Comparison of ENCODE assay signal across 28 cellular contexts in genomic region chr3:129077222-129077621, GRCh38. TPM values are rescaled to one million over a fixed set of nuclear protein-coding genes. Genes with fewer than 3 reads are reported as not detected.
DNase-seq lines count a peak whose midpoint lies in the region; ATAC-seq, FAIRE-seq and TF ChIP-seq lines count a peak whose summit lies in the region.
"Had no signal": no experiment of that assay in that cellular context is flagged by ENCODE, and none has a peak within 500 bp of the region (broad histone marks: within the 10 kb centered on the region; RNA-seq: fewer than 3 reads in every experiment).

No MANE protein-coding gene starts in this region.

- H3K36me3 Mint-ChIP-seq in osteocyte (ENCODE audit: unreplicated experiment) (no peaks in the 10 kb centered on the region), T-helper 17 cell (ENCODE audit: low read depth) (no peaks in the 10 kb centered on the region)
- H3K36me3 Mint-ChIP-seq in activated T-cell treated with anti-CD3 and anti-CD28 coated beads, Interleukin-2, amount 50 U/mL, for 24 hours (ENCODE audit: low read depth), result no peaks in the 10 kb centered on the region
- H3K36me3 Mint-ChIP-seq: activated naive CD4-positive, alpha-beta T cell treated with anti-CD3 and anti-CD28 coated beads, Interleukin-2, amount 50 U/mL, for 72 hours; CD4-positive, alpha-beta memory T cell; naive thymus-derived CD8-positive, alpha-beta T cell had no signal

- H3K9me3 ChIP-seq in K562 (replicated peaks; ENCODE audit: control insufficient read depth, insufficient read depth, low read depth, low read length) (no peaks in the 10 kb centered on the region), osteoblast (ENCODE audit: low read depth, low read length) (no peaks in the 10 kb centered on the region), T-helper 17 cell (ENCODE audit: control insufficient read depth, low read length, poor library complexity, severe bottlenecking) (no peaks in the 10 kb centered on the region)
- H3K9me3 ChIP-seq: sigmoid colon, SK-N-SH, testis had no signal

- no peaks in the 10 kb centered on the region for H3K9me3 Mint-ChIP-seq in osteocyte (ENCODE audit: unreplicated experiment)
- no peaks in the 10 kb centered on the region for H3K9me3 Mint-ChIP-seq in activated T-cell treated with anti-CD3 and anti-CD28 coated beads, Interleukin-2, amount 50 U/mL, for 24 hours
- H3K9me3 Mint-ChIP-seq: activated naive CD4-positive, alpha-beta T cell treated with anti-CD3 and anti-CD28 coated beads, Interleukin-2, amount 50 U/mL, for 72 hours; GM23338; naive thymus-derived CD8-positive, alpha-beta T cell had no signal

- no peaks in the 10 kb centered on the region for H3K79me2 ChIP-seq in K562 (ENCODE audit: control insufficient read depth, insufficient read depth, low read length)
- no peaks in the 10 kb centered on the region for H3K79me2 ChIP-seq in osteoblast (ENCODE audit: insufficient read depth, low read length)

- TF ChIP-seq EP300 in K562 (IDR thresholded peaks at IDR 0.05; ENCODE audit: low read length), result no peak

- H3K4me1 ChIP-seq in K562 (replicated peaks in 1 of 2; ENCODE audit: control insufficient read depth in 2 of 2, insufficient read depth in 2 of 2, low read length in 2 of 2), result peaks cover 0 to 6% of the 10 kb centered on the region in 2 experiments; a peak in 3 of 5 replicates
- peaks cover 7% of the 10 kb centered on the region for H3K4me1 ChIP-seq in osteoblast (ENCODE audit: insufficient read depth, low read length)
- H3K4me1 ChIP-seq: testis had no signal

- H3K9ac ChIP-seq in K562 (ENCODE audit: insufficient read depth in 1 of 2, low read depth in 2 of 2, low read length in 2 of 2), result no peak overlapping the region
- H3K9ac ChIP-seq: SK-N-SH had no signal

- H3K27ac ChIP-seq in K562 (ENCODE audit: extremely low read depth, low read depth, low read length) (no peak overlapping the region), osteoblast (ENCODE audit: low read depth, low read length) (no peak overlapping the region)
- H3K27ac ChIP-seq: sigmoid colon, testis had no signal

- TF ChIP-seq CTCF in K562 (IDR thresholded peaks at IDR 0.05 in 2 of 3, conservative IDR thresholded peaks at IDR 0.05 in 1 of 3; ENCODE audit: insufficient read depth in 2 of 3, low read depth in 1 of 3, low read length in 3 of 3) (no peak), foreskin fibroblast (IDR thresholded peaks at IDR 0.05; ENCODE audit: low read depth, low read length) (no peak), osteoblast (IDR thresholded peaks at IDR 0.05; ENCODE audit: extremely low read depth, low read depth, low read length) (no peak), osteocyte (IDR thresholded peaks at IDR 0.05) (no peak)

- peaks cover 2% of the 10 kb centered on the region for H3K4me1 Mint-ChIP-seq in osteocyte (ENCODE audit: unreplicated experiment)
- H3K4me1 Mint-ChIP-seq in T-helper 17 cell, result peaks cover 8% of the 10 kb centered on the region
- H3K4me1 Mint-ChIP-seq in activated T-cell treated with anti-CD3 and anti-CD28 coated beads, Interleukin-2, amount 50 U/mL, for 24 hours (ENCODE audit: low read depth), result peaks cover 7% of the 10 kb centered on the region
- H3K4me1 Mint-ChIP-seq: GM23338 had no signal

- FAIRE-seq in K562 (lab: Jason Lieb, UNC), result no peak
- FAIRE-seq: astrocyte, GM12892, GM19239, RCC 7860 had no signal

- H3K4me3 ChIP-seq in K562, result no peak overlapping the region
- H3K4me3 ChIP-seq in foreskin fibroblast (ENCODE audit: low read depth in 1 of 2, low read length in 2 of 2), result no peak overlapping the region
- no peak overlapping the region for H3K4me3 ChIP-seq in osteoblast (ENCODE audit: insufficient read depth, low read length)
- H3K4me3 ChIP-seq: GM23338, sigmoid colon, testis had no signal

- DNase-seq in EH (ENCODE audit: low read depth) (peak; percentile 43), K562 (ENCODE audit: extremely low read depth in 1 of 4, low spot score in 3 of 4) (no peak), foreskin fibroblast (peak; percentile 7 to 44), osteoblast (ENCODE audit: insufficient read length, low spot score, missing footprints) (peak; percentile 79), osteocyte (ENCODE audit: extremely low spot score, unreplicated experiment) (no peak), T-helper 17 cell (no peak), AG08395 (ENCODE audit: low spot score) (no peak)
- no peak for DNase-seq in activated T-cell treated with anti-CD3 and anti-CD28 coated beads, Interleukin-2, amount 50 U/mL, for 24 hours
- DNase-seq: CD4-positive, alpha-beta memory T cell; DMS53; mesendoderm; naive thymus-derived CD8-positive, alpha-beta T cell; NCI-H1092; NCI-H2029; NK-92 treated with Interleukin-12 subunit alpha and Interleukin-12 subunit beta, amount 100 ng/mL, for 24 hours; sigmoid colon; SK-N-SH; testis had no signal

- H3K4me3 Mint-ChIP-seq in osteocyte (ENCODE audit: unreplicated experiment), result no peak overlapping the region
- no peak overlapping the region for H3K4me3 Mint-ChIP-seq in T-helper 17 cell
- H3K4me3 Mint-ChIP-seq in activated T-cell treated with anti-CD3 and anti-CD28 coated beads, Interleukin-2, amount 50 U/mL, for 24 hours, result no peak overlapping the region
- H3K4me3 Mint-ChIP-seq: CD4-positive, alpha-beta memory T cell; GM23338; naive thymus-derived CD8-positive, alpha-beta T cell had no signal

- H3K36me3 ChIP-seq in K562 (ENCODE audit: control insufficient read depth, insufficient read depth, low read length), result no peaks in the 10 kb centered on the region
- no peaks in the 10 kb centered on the region for H3K36me3 ChIP-seq in osteoblast (ENCODE audit: insufficient read depth, low read length)
- H3K36me3 ChIP-seq: sigmoid colon had no signal

- no peak for TF ChIP-seq RAD21 in K562 (CRISPR knock-in tag; conservative IDR thresholded peaks at IDR 0.05 in 1 of 2, IDR thresholded peaks at IDR 0.05 in 1 of 2)

- intact Hi-C loops in K562 (cut with micrococcal nuclease), result no loop called here

- CTCF ChIA-PET in K562 (lab: Yijun Ruan, JAX; ENCODE audit: low intra/inter-chr PET ratio), result no interaction called here

- H3K27me3 ChIP-seq in K562 (ENCODE audit: control insufficient read depth in 2 of 2, insufficient read depth in 2 of 2, low read length in 2 of 2) (no peaks in the 10 kb centered on the region), osteoblast (ENCODE audit: insufficient read depth, low read length) (no peaks in the 10 kb centered on the region)
- H3K27me3 ChIP-seq: sigmoid colon, testis had no signal

- H3K9me1 ChIP-seq in K562 (ENCODE audit: control insufficient read depth, insufficient read depth, low read length), result no peaks in the 10 kb centered on the region

- H3K4me2 ChIP-seq in K562 (ENCODE audit: insufficient read depth, low read length) (no peak overlapping the region), osteoblast (ENCODE audit: insufficient read depth, low read length) (no peak overlapping the region)
- H3K4me2 ChIP-seq: GM23338, SK-N-SH had no signal

- H3K27me3 Mint-ChIP-seq in osteocyte (ENCODE audit: unreplicated experiment) (peaks cover under 1% of the 10 kb centered on the region), T-helper 17 cell (peaks cover 10% of the 10 kb centered on the region)
- no peaks in the 10 kb centered on the region for H3K27me3 Mint-ChIP-seq in activated T-cell treated with anti-CD3 and anti-CD28 coated beads, Interleukin-2, amount 50 U/mL, for 24 hours
- H3K27me3 Mint-ChIP-seq: CD4-positive, alpha-beta memory T cell; naive thymus-derived CD8-positive, alpha-beta T cell had no signal

- H3K27ac Mint-ChIP-seq in osteocyte (ENCODE audit: unreplicated experiment) (no peak overlapping the region), T-helper 17 cell (no peak overlapping the region)
- H3K27ac Mint-ChIP-seq in activated T-cell treated with anti-CD3 and anti-CD28 coated beads, Interleukin-2, amount 50 U/mL, for 24 hours, result no peak overlapping the region
- H3K27ac Mint-ChIP-seq: activated naive CD4-positive, alpha-beta T cell treated with anti-CD3 and anti-CD28 coated beads, Interleukin-2, amount 50 U/mL, for 72 hours; GM23338; naive thymus-derived CD8-positive, alpha-beta T cell had no signal

- POLR2A ChIA-PET in K562 (lab: Yijun Ruan, JAX), result no interaction called here

- in situ Hi-C loops in K562 (cut with MboI), result no loop called here

- TF ChIP-seq POLR2A in K562 (conservative IDR thresholded peaks at IDR 0.05), result no peak

- H2AFZ ChIP-seq in K562 (ENCODE audit: low read depth, low read length) (no peak overlapping the region), osteoblast (ENCODE audit: low read length) (no peak overlapping the region)
- H2AFZ ChIP-seq: GM23338 had no signal

- ATAC-seq in K562, result no peak
- ATAC-seq in T-helper 17 cell, result no peak
- ATAC-seq: activated naive CD4-positive, alpha-beta T cell treated with anti-CD3 and anti-CD28 coated beads, Interleukin-2, amount 50 U/mL, for 72 hours; GM23338; naive thymus-derived CD8-positive, alpha-beta T cell had no signal

- 38% methylated on average over 7 of the region's 7 CpGs for WGBS in K562 (ENCODE audit: insufficient coverage, low coverage, missing lambda C conversion rate)

- no peaks in the 10 kb centered on the region for H4K20me1 ChIP-seq in K562 (replicated peaks; ENCODE audit: control insufficient read depth, insufficient read depth, low read length)
- H4K20me1 ChIP-seq in osteoblast (ENCODE audit: insufficient read depth, low read length), result no peaks in the 10 kb centered on the region

- no TSS peak for BruUV-seq in K562 (replicated peaks; lab: Mats Ljungman, UMichigan)

RNA-seq across cellular contexts. Expression of gene GP9, which starts 16.6 kb away (rescaled TPM):
- not detected in 2 replicates for total RNA-seq in K562 (2011; cell fraction: chromatin; rRNA removed; ENCODE audit: low replicate concordance)
- not detected in 2 replicates for total RNA-seq in K562 (2011; cell fraction: nucleolus; rRNA removed)
- not detected in 2 replicates for total RNA-seq in K562 (2011; cell fraction: nucleoplasm; rRNA removed)
- total RNA-seq in K562 (2014; rRNA removed) (not detected in 2 replicates), K562 (2014; rRNA removed; fragmentation: Illumina TruSeq; extraction: Trizol) (not detected in 2 replicates), K562 (2015; rRNA removed; fragmentation: Illumina TruSeq; extraction: Trizol) (not detected in 2 replicates), K562 (2021) (not detected in 2 replicates), osteoblast (not detected in 2 replicates), osteocyte (not detected in 2 replicates), T-helper 17 cell (10 to 100 TPM in 1 of 2 donors, 1 to 10 TPM in 1; 3.8 to 68.5 TPM)
- polyA plus RNA-seq in K562 (2011; rRNA removed) (not detected in 2 replicates), K562 (2014; fragmentation: Illumina TruSeq; extraction: Trizol) (not detected in 2 replicates), K562 (2014; fragmentation: Nextera tagmentation; extraction: Ambion mirVana) (not detected), K562 (2014; rRNA removed) (not detected in 2 replicates)
- polyA plus RNA-seq in K562 (2011; cell fraction: cytosol; rRNA removed), result 0.07 TPM in 1 of 2 replicates, not detected in the other
- not detected in 2 replicates for polyA plus RNA-seq in K562 (2011; cell fraction: nucleus; rRNA removed)
- polyA plus RNA-seq in K562 (2012), result not detected in 2 replicates
- polyA minus RNA-seq in K562 (2011; rRNA and poly(A)+ RNA removed), result not detected in 2 replicates
- polyA minus RNA-seq in K562 (2011; cell fraction: cytosol; rRNA and poly(A)+ RNA removed), result not detected in 2 replicates
- not detected in 2 replicates for polyA minus RNA-seq in K562 (2011; cell fraction: nucleus; rRNA and poly(A)+ RNA removed)
- total RNA-seq: activated naive CD4-positive, alpha-beta T cell treated with anti-CD3 and anti-CD28 coated beads, Interleukin-2, amount 50 U/mL, for 72 hours; astrocyte; CD4-positive, alpha-beta memory T cell; cerebellum; GM23338; kidney epithelial cell; LHCN-M2; naive thymus-derived CD8-positive, alpha-beta T cell; NCI-H460; sigmoid colon had no signal
- polyA plus RNA-seq: CD4-positive, alpha-beta memory T cell; GM23338; naive thymus-derived CD8-positive, alpha-beta T cell; SK-N-SH had no signal

RNA-seq across cellular contexts. Expression of gene RAB43, which starts 44.4 kb away (rescaled TPM):
- total RNA-seq in K562 (2011; cell fraction: chromatin; rRNA removed; ENCODE audit: low replicate concordance), result 1.8 and 11.3 TPM in 2 replicates
- 6.7 and 7.5 TPM in 2 replicates for total RNA-seq in K562 (2011; cell fraction: nucleolus; rRNA removed)
- total RNA-seq in K562 (2011; cell fraction: nucleoplasm; rRNA removed), result 4.0 and 6.0 TPM in 2 replicates
- total RNA-seq in K562 (2014; rRNA removed), result 3.2 and 4.1 TPM in 2 replicates
- not detected in 2 replicates for total RNA-seq in K562 (2014; rRNA removed; fragmentation: Illumina TruSeq; extraction: Trizol)
- total RNA-seq in K562 (2015; rRNA removed; fragmentation: Illumina TruSeq; extraction: Trizol), result 0.57 and 1.1 TPM in 2 replicates
- total RNA-seq in K562 (2021), result 5.4 and 6.8 TPM in 2 replicates
- 1.7 and 2.5 TPM in 2 replicates for polyA plus RNA-seq in K562 (2011; rRNA removed)
- 2.9 and 5.1 TPM in 2 replicates for polyA plus RNA-seq in K562 (2011; cell fraction: cytosol; rRNA removed)
- polyA plus RNA-seq in K562 (2011; cell fraction: nucleus; rRNA removed), result 9.6 and 11.4 TPM in 2 replicates
- polyA plus RNA-seq in K562 (2012), result 2.9 and 15.6 TPM in 2 replicates
- polyA plus RNA-seq in K562 (2014; fragmentation: Illumina TruSeq; extraction: Trizol), result 1.4 TPM in 1 of 2 replicates, not detected in the other
- polyA plus RNA-seq in K562 (2014; fragmentation: Nextera tagmentation; extraction: Ambion mirVana), result under 1 TPM; 0.04 to 0.07 TPM
- 2.9 and 3.8 TPM in 2 replicates for polyA plus RNA-seq in K562 (2014; rRNA removed)
- polyA minus RNA-seq in K562 (2011; rRNA and poly(A)+ RNA removed), result 0.24 and 0.88 TPM in 2 replicates
- polyA minus RNA-seq in K562 (2011; cell fraction: cytosol; rRNA and poly(A)+ RNA removed), result 1.5 and 2.3 TPM in 2 replicates
- 2.8 and 3.2 TPM in 2 replicates for polyA minus RNA-seq in K562 (2011; cell fraction: nucleus; rRNA and poly(A)+ RNA removed)
- total RNA-seq in osteoblast, result 13.4 and 14.1 TPM in 2 replicates
- 16.7 and 23.2 TPM in 2 replicates for total RNA-seq in osteocyte
- 10 to 100 TPM; 33.7 to 37.8 TPM for total RNA-seq in T-helper 17 cell

Comparison
In these comparisons a context has a peak if more than half of its experiments do, and no peak if none do; other contexts are left out.
1. DNase-seq: peak in EH (single experiment), foreskin fibroblast (2 of 2) and osteoblast (single experiment); none in K562 (0 of 4), osteocyte (single experiment), T-helper 17 cell (0 of 3), AG08395 (single experiment) and activated T-cell treated with anti-CD3 and anti-CD28 coated beads, Interleukin-2, amount 50 U/mL, for 24 hours (single experiment).